In the genomic region with DNA sequence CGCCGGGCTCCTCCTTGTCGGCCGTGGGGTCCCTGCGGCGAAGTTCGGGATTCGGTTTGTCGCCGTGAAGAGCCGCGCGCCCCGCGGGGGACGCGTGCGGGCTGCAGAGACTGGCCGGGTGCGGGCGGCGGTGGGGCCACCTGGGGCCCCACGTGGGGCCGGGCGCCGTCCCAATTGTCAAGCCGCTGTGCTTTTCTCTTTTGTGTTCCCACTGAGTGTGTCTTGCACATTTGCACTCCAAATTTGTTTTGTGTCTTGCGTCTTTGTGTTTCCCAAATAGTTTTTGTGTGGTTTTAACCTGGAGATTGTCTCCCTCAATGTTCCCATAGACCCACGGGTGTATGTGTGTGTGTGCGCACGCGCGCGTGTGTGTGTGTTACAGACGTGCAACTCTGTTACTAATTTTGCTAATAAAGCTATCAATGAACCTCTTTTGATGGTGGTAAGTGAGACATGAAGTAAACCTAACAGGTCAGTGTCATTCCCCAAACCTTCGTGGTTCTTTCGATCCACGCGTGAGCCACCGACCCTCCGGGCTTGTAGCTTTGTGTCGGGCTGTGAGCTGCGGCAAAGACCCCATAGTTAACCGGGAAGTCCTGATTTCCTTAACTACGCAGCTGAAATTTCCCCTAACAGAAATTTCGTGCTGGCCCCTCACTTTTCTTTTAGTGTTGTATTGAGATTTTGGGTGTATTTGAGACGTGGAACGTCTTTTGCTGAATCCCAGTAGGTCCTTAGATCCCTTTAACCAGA, we compare ENCODE assay signal across 8 cellular contexts. TPM values are rescaled to one million over a fixed set of nuclear protein-coding genes. Genes with fewer than 3 reads are reported as not detected.
A peak's percentile ranks its signal among the peaks of the same experiment; 100 is the strongest.
DNase-seq lines count a peak whose midpoint lies in the region; ATAC-seq and TF ChIP-seq lines count a peak whose summit lies in the region.

No MANE protein-coding gene starts in this region.

- no peaks in the 10 kb centered on the region for H3K9me3 Mint-ChIP-seq in central memory CD8-positive, alpha-beta T cell

- intact Hi-C loops in left colon (cut with DNase I, micrococcal nuclease) = no loop called here

- TF ChIP-seq CTCF in WERI-Rb-1 (IDR thresholded peaks at IDR 0.05; ENCODE audit: low read depth, low read length) = no peak

- no peaks in the 10 kb centered on the region for H3K27me3 Mint-ChIP-seq in central memory CD8-positive, alpha-beta T cell

- peaks cover 44% of the 10 kb centered on the region for H3K4me1 Mint-ChIP-seq in central memory CD8-positive, alpha-beta T cell

- peak overlapping the region; percentile 98 for H3K4me3 Mint-ChIP-seq in central memory CD8-positive, alpha-beta T cell

- DNase-seq in activated CD8-positive, alpha-beta memory T cell treated with anti-CD3 and anti-CD28 coated beads for 1 hour (ENCODE audit: extremely low read depth in 1 of 2, low read depth in 1 of 2) = peak; percentile 3 to 26
- no peak for DNase-seq in activated CD8-positive, alpha-beta memory T cell treated with anti-CD3 and anti-CD28 coated beads for 24 hours
- DNase-seq in WERI-Rb-1 = peak; percentile 21
- peak; percentile 34 to 47 for DNase-seq in central memory CD8-positive, alpha-beta T cell (ENCODE audit: low spot score in 2 of 2)
- DNase-seq in left colon = peak; percentile 35 to 65
- peak; percentile 38 for DNase-seq in stimulated activated CD4-positive, alpha-beta T cell treated with anti-CD3 and anti-CD28 coated beads, Interleukin-1b, Interleukin-23, amount 100 ng/mL, for 48 hours

- H3K9me3 ChIP-seq in WERI-Rb-1 (ENCODE audit: severe bottlenecking) = peaks cover 19% of the 10 kb centered on the region

- peak overlapping the region; percentile 98 for H3K27ac Mint-ChIP-seq in central memory CD8-positive, alpha-beta T cell (ENCODE audit: low read depth)

- ATAC-seq in HG03342 (IDR thresholded peaks at IDR 0.05; ENCODE audit: unreplicated experiment) (peak; percentile 36), left colon (peak; percentile 65), HG02870 (IDR thresholded peaks at IDR 0.05; ENCODE audit: unreplicated experiment) (no peak)
- peak; percentile 23 for ATAC-seq in central memory CD8-positive, alpha-beta T cell (replicated peaks; ENCODE audit: extremely low read depth, poor library complexity, severe bottlenecking)

- no peak overlapping the region for H3K27ac ChIP-seq in WERI-Rb-1

- H3K27me3 ChIP-seq in WERI-Rb-1 (ENCODE audit: insufficient read depth, low read depth, severe bottlenecking) = no peaks in the 10 kb centered on the region

- peaks cover 27% of the 10 kb centered on the region for H3K36me3 Mint-ChIP-seq in central memory CD8-positive, alpha-beta T cell (ENCODE audit: insufficient read depth)

- H3K36me3 ChIP-seq in WERI-Rb-1 = no peaks in the 10 kb centered on the region

- H3K4me3 ChIP-seq in WERI-Rb-1 (ENCODE audit: low read depth, low read length) = peak overlapping the region; percentile 38

RNA-seq across cellular contexts. Expression of a gene that starts 0.7 kb away (rescaled TPM):
- 10 to 100 TPM; 33.3 to 33.8 TPM for total RNA-seq in left colon
